17 cellular contexts compared by ENCODE assay signal in genomic region chr1:235763962-235764361, GRCh38.
DNase-seq lines count a peak whose midpoint lies in the region; ATAC-seq, FAIRE-seq and TF ChIP-seq lines count a peak whose summit lies in the region.
"Had no signal": no experiment of that assay in that cellular context is flagged by ENCODE, and none has a peak within 500 bp of the region (broad histone marks: within the 10 kb centered on the region; RNA-seq: fewer than 3 reads in every experiment).

No MANE protein-coding gene starts in this region.

- no peak overlapping the region for H3K14ac ChIP-seq in H1 (ENCODE audit: insufficient read length)

- no peaks in the 10 kb centered on the region for H4K20me1 ChIP-seq in H1 (replicated peaks in 1 of 2; ENCODE audit: control insufficient read depth in 1 of 2, insufficient read depth in 2 of 2, low read length in 2 of 2)
- no peaks in the 10 kb centered on the region for H4K20me1 ChIP-seq in OCI-LY7 (ENCODE audit: insufficient read depth, low read length)

- H2BK120ac ChIP-seq in H1 (replicated peaks; ENCODE audit: low read depth, low read length), result no peak overlapping the region

- H4K91ac ChIP-seq in H1 (replicated peaks; ENCODE audit: insufficient read length, low read length), result no peak overlapping the region

- no peak overlapping the region for H2BK20ac ChIP-seq in H1 (ENCODE audit: low read length)

- H3K56ac ChIP-seq in H1 (replicated peaks; ENCODE audit: insufficient read length, low read depth, low read length), result no peak overlapping the region

- no peak overlapping the region for H3K4me3 ChIP-seq in GM06990 (replicated peaks; ENCODE audit: low read depth, low read length)
- no peak overlapping the region for H3K4me3 ChIP-seq in H1 (ENCODE audit: extremely low read depth in 1 of 4, insufficient read depth in 2 of 4, low read depth in 3 of 4, low read length in 4 of 4)
- H3K4me3 ChIP-seq in WERI-Rb-1 (ENCODE audit: low read depth, low read length), result no peak overlapping the region
- H3K4me3 ChIP-seq in OCI-LY7 (ENCODE audit: low read depth, low read length, poor library complexity, severe bottlenecking), result no peak overlapping the region
- H3K4me3 ChIP-seq: body of pancreas, SJSA1 had no signal

- H3K27ac ChIP-seq in H1 (ENCODE audit: low read depth, low read length), result no peak overlapping the region
- H3K27ac ChIP-seq in WERI-Rb-1, result no peak overlapping the region
- no peak overlapping the region for H3K27ac ChIP-seq in OCI-LY7 (ENCODE audit: low read depth, low read length, poor library complexity, severe bottlenecking)
- H3K27ac ChIP-seq: body of pancreas, C4-2B, SJSA1 had no signal

- TF ChIP-seq CTCF in GM06990 (IDR thresholded peaks at IDR 0.05; ENCODE audit: insufficient read depth, low read length, poor library complexity, severe bottlenecking) (no peak), H1 (IDR thresholded peaks at IDR 0.05; ENCODE audit: control extremely low read depth in 1 of 3, insufficient read depth in 1 of 3, low read depth in 1 of 3, low read length in 3 of 3) (no peak), WERI-Rb-1 (IDR thresholded peaks at IDR 0.05; ENCODE audit: low read depth, low read length) (no peak), OCI-LY7 (conservative IDR thresholded peaks at IDR 0.05; ENCODE audit: low read length) (no peak)

- no peak overlapping the region for H2BK5ac ChIP-seq in H1 (ENCODE audit: low read depth, low read length)

- no peak overlapping the region for H3K4me2 ChIP-seq in H1 (ENCODE audit: insufficient read depth in 1 of 2, low read depth in 2 of 2, low read length in 2 of 2)
- H3K4me2 ChIP-seq in OCI-LY7 (ENCODE audit: low read length), result no peak overlapping the region

- ATAC-seq in GM18868 (IDR thresholded peaks at IDR 0.05; ENCODE audit: unreplicated experiment), result peak; percentile 70
- peak; percentile 56 for ATAC-seq in HG03045 (IDR thresholded peaks at IDR 0.05; ENCODE audit: unreplicated experiment)
- ATAC-seq: body of pancreas had no signal

- CTCF ChIA-PET in H1 (lab: Charles Lee; ENCODE audit: partially characterized antibody) (interaction anchor here (0.6 to 1.3 kb wide), 5 partner anchors 9 to 250 kb away, joined by 3 to 5 read pairs (median 3); no protein-coding TSS in a partner anchor), OCI-LY7 (lab: Charles Lee; ENCODE audit: unreplicated experiment) (no interaction called here)

- H3K9me3 ChIP-seq in H1 (ENCODE audit: insufficient read depth in 2 of 2, low read depth in 1 of 2, low read length in 1 of 2) (no peaks in the 10 kb centered on the region), WERI-Rb-1 (ENCODE audit: severe bottlenecking) (no peaks in the 10 kb centered on the region), OCI-LY7 (ENCODE audit: low read length) (no peaks in the 10 kb centered on the region)
- H3K9me3 ChIP-seq: body of pancreas, SJSA1 had no signal

- H3K23me2 ChIP-seq in H1 (ENCODE audit: low read depth, low read length), result no peaks in the 10 kb centered on the region

- no peak overlapping the region for H3K9ac ChIP-seq in H1 (replicated peaks in 1 of 4; ENCODE audit: extremely low read depth in 1 of 4, low read depth in 3 of 4, low read length in 3 of 4)

- H3K79me2 ChIP-seq in H1 (ENCODE audit: control insufficient read depth in 1 of 2, insufficient read depth in 2 of 2, low read length in 2 of 2) (no peaks in the 10 kb centered on the region), OCI-LY7 (ENCODE audit: insufficient read depth, low read depth, low read length) (no peaks in the 10 kb centered on the region)

- no TSS peak for BruUV-seq in OCI-LY7 (replicated peaks; lab: Mats Ljungman, UMichigan)

- H3K36me3 ChIP-seq in GM06990 (ENCODE audit: control insufficient read depth, insufficient read depth, low read length) (no peaks in the 10 kb centered on the region), H1 (ENCODE audit: control insufficient read depth in 2 of 4, insufficient read depth in 4 of 4, low read length in 3 of 4) (no peaks in the 10 kb centered on the region), WERI-Rb-1 (peaks cover 11% of the 10 kb centered on the region), OCI-LY7 (ENCODE audit: insufficient read depth, low read length) (no peaks in the 10 kb centered on the region)
- H3K36me3 ChIP-seq: SJSA1 had no signal

- no peak overlapping the region for H3K23ac ChIP-seq in H1 (ENCODE audit: insufficient read length)

- H3K9me2 ChIP-seq in OCI-LY7 (ENCODE audit: insufficient read depth, low read length), result no peaks in the 10 kb centered on the region

- no peak overlapping the region for H2AK5ac ChIP-seq in H1 (ENCODE audit: low read depth, low read length)

- no peak overlapping the region for H2BK12ac ChIP-seq in H1 (ENCODE audit: low read depth, low read length)

- 78% methylated on average over 3 of the region's 3 CpGs; no CpG with 5 or more reads in 1 of the 2 experiments for WGBS in H1 (ENCODE audit: extremely low coverage in 1 of 2, insufficient coverage in 1 of 2, insufficient read length in 1 of 2, insufficient replicate concordance in 2 of 2, low coverage in 1 of 2, low lambda C conversion rate in 2 of 2, missing lambda C conversion rate in 1 of 2), 2 experiments

- H3K79me1 ChIP-seq in H1 (ENCODE audit: low read depth, low read length), result no peaks in the 10 kb centered on the region

- TF ChIP-seq POLR2A in H1 (IDR thresholded peaks at IDR 0.05; ENCODE audit: control extremely low read depth in 1 of 2, low read depth in 2 of 2, low read length in 2 of 2), result no peak

- POLR2A ChIA-PET in H1 (lab: Charles Lee; ENCODE audit: partially characterized antibody) (no interaction called here), OCI-LY7 (lab: Charles Lee) (no interaction called here)

- no peak overlapping the region for H3K18ac ChIP-seq in H1 (ENCODE audit: extremely low read depth, low read length)

- TF ChIP-seq RAD21 in H1 (IDR thresholded peaks at IDR 0.05 in 1 of 2, conservative IDR thresholded peaks at IDR 0.05 in 1 of 2; ENCODE audit: low read depth in 2 of 2, low read length in 2 of 2), result no peak

- DNase-seq in GM06990 (ENCODE audit: extremely low read depth, insufficient read length), result peak; percentile 18
- no peak for DNase-seq in H1 (ENCODE audit: low read depth in 1 of 2, low spot score in 2 of 2)
- DNase-seq in WERI-Rb-1, result no peak
- no peak for DNase-seq in DMS153 (lab: John Stamatoyannopoulos, UW)
- DNase-seq in OCI-LY7 (ENCODE audit: low spot score), result no peak
- DNase-seq: body of pancreas; effector CD4-positive, alpha-beta T cell; HCEC 1CT; Karpas-422; NCI-H2081; substantia nigra had no signal

- H2BK15ac ChIP-seq in H1 (ENCODE audit: low read length), result no peak overlapping the region

- intact Hi-C loops in OCI-LY7 (cut with micrococcal nuclease; ENCODE audit: unreplicated experiment), result no loop called here

- no peak for TF ChIP-seq EP300 in H1 (IDR thresholded peaks at IDR 0.05; ENCODE audit: borderline replicate concordance in 1 of 2, low read depth in 2 of 2, low read length in 2 of 2)

- no peak overlapping the region for H3K4ac ChIP-seq in H1 (replicated peaks; ENCODE audit: insufficient read length, low read depth, low read length)

- FAIRE-seq in H1 (lab: Jason Lieb, UNC), result no peak
- FAIRE-seq: frontal cortex, keratinocyte had no signal

- no peak overlapping the region for H4K8ac ChIP-seq in H1 (ENCODE audit: extremely low read depth, insufficient read depth, low read length)

- H3K27me3 ChIP-seq in GM06990 (replicated peaks; ENCODE audit: control insufficient read depth, insufficient read depth, low read length) (no peaks in the 10 kb centered on the region), H1 (replicated peaks in 1 of 4; ENCODE audit: control insufficient read depth in 3 of 4, extremely low read depth in 1 of 4, insufficient read depth in 3 of 4, low read length in 3 of 4) (no peaks in the 10 kb centered on the region), WERI-Rb-1 (ENCODE audit: insufficient read depth, low read depth, severe bottlenecking) (no peaks in the 10 kb centered on the region)
- H3K27me3 ChIP-seq: body of pancreas, SJSA1 had no signal

- H2AFZ ChIP-seq in H1 (ENCODE audit: low read length) (peak overlapping the region; percentile 5; the same call in 1 of the 2 replicates), OCI-LY7 (ENCODE audit: low read length) (no peak overlapping the region)

- H4K5ac ChIP-seq in H1 (ENCODE audit: insufficient read length, low read depth, low read length), result no peak overlapping the region

- H3K4me1 ChIP-seq in H1 (replicated peaks in 1 of 4; ENCODE audit: control insufficient read depth in 3 of 4, insufficient read depth in 4 of 4, low read length in 3 of 4) (no peaks in the 10 kb centered on the region), OCI-LY7 (ENCODE audit: insufficient read depth, low read length, poor library complexity, severe bottlenecking) (no peaks in the 10 kb centered on the region)
- H3K4me1 ChIP-seq: body of pancreas, SJSA1 had no signal

TF ChIP-seq in H1, 55 proteins besides CTCF, POLR2A, EP300 and RAD21:
- TF ChIP-seq SIN3A (conservative IDR thresholded peaks at IDR 0.05 in 1 of 2, IDR thresholded peaks at IDR 0.05 in 1 of 2; ENCODE audit: low read depth in 1 of 2, low read length in 2 of 2), result no peak
- no peak for TF ChIP-seq CHD1 (IDR thresholded peaks at IDR 0.05; ENCODE audit: low read depth, low read length)
- TF ChIP-seq SP2 (IDR thresholded peaks at IDR 0.05; ENCODE audit: low read length), result no peak
- TF ChIP-seq TAF1 (IDR thresholded peaks at IDR 0.05; ENCODE audit: low read depth, low read length), result no peak
- no peak for TF ChIP-seq TEAD4 (IDR thresholded peaks at IDR 0.05; ENCODE audit: low read depth, low read length)
- no peak for TF ChIP-seq SP1 (IDR thresholded peaks at IDR 0.05; ENCODE audit: low read depth, low read length)
TF ChIP-seq in H1: peak in this region for 0.
